In genomic region chr3:117567903-117568302, GRCh38 we compare ENCODE assay signal across 28 cellular contexts.
"Had no signal": no experiment of that assay in that cellular context is flagged by ENCODE, and none has a peak within 500 bp of the region (broad histone marks: within the 10 kb centered on the region; RNA-seq: fewer than 3 reads in every experiment).

No MANE protein-coding gene starts in this region.

- H3K4me1 ChIP-seq: colonic mucosa had no signal

- H3K9me3 ChIP-seq: adrenal gland, colonic mucosa, SJCRH30, SK-N-SH had no signal

- DNase-seq: activated CD4-positive, alpha-beta memory T cell treated with anti-CD3 and anti-CD28 coated beads for 36 hours; activated CD4-positive, alpha-beta T cell treated with anti-CD3 and anti-CD28 coated beads, Interleukin-2, amount 10 ng/mL, durations not matched to agents 7 days and 5 days; activated CD4-positive, CD25-positive, alpha-beta regulatory T cell; activated CD8-positive, alpha-beta memory T cell treated with anti-CD3 and anti-CD28 coated beads for 24 hours; activated gamma-delta T cell treated with Interleukin-2 at 50 U/mL for 16 hours; activated naive CD4-positive, alpha-beta T cell treated with anti-CD3 and anti-CD28 coated beads, Interleukin-2, amount 10 ng/mL, durations not matched to agents 7 days and 5 days; activated naive CD8-positive, alpha-beta T cell treated with anti-CD3 and anti-CD28 coated beads for 36 hours; activated T-cell treated with anti-CD3 and anti-CD28 coated beads, Interleukin-2, amount 50 U/mL, for 48 hours; adrenal gland; anterior cingulate cortex; cerebellar nuclear complex; colonic mucosa; KBM-7; NCI-H1105; NCI-H1436; NCI-H1694 treated with DMSO at 0.1 percent for 48 hours; NCI-H2029 treated with DMSO at 0.1 percent for 48 hours; NCI-H345; NCI-H510A; NK-92 treated with Interleukin-12 subunit alpha and Interleukin-12 subunit beta, amount 100 ng/mL, for 24 hours; Right ventricle myocardium superior; SJCRH30; SK-N-SH had no signal

- H3K36me3 ChIP-seq: adrenal gland, colonic mucosa, SJCRH30 had no signal

- H3K4me2 ChIP-seq: SK-N-SH had no signal

- FAIRE-seq: TTC549 had no signal

- H3K4me3 ChIP-seq: adrenal gland, colonic mucosa, SJCRH30 had no signal

- H3K9ac ChIP-seq: SK-N-SH had no signal

- ATAC-seq: activated T-helper 17 cell treated with anti-CD3 and anti-CD28 coated beads, Interleukin-2, amount 50 U/mL, for 72 hours; Panc1 had no signal

- H3K27ac ChIP-seq: adrenal gland, colonic mucosa, RWPE1, SJCRH30, VCaP had no signal

- H3K27me3 ChIP-seq: adrenal gland, colonic mucosa, SJCRH30 had no signal
